Comparison of ENCODE assay signal across 1 cellular context in genomic region chr1:77759090-77760028, GRCh38.
TF ChIP-seq lines count a peak whose summit lies in the region.

Gene USP33 (minus strand): TSS chr1:77759852. CDS start chr1:77741697, 18,155 bp downstream.

TF ChIP-seq in HCT116, 20 proteins besides CTCF, POLR2A, EP300 and RAD21 (continued from another document):
- TF ChIP-seq SRF (IDR thresholded peaks at IDR 0.05; ENCODE audit: low read depth), result no peak
- TF ChIP-seq EZH2phosphoT487 (IDR thresholded peaks at IDR 0.05; ENCODE audit: borderline replicate concordance), result no peak
- no peak for TF ChIP-seq JUND (IDR thresholded peaks at IDR 0.05)
- peak; percentile 87 for TF ChIP-seq ZFX (IDR thresholded peaks at IDR 0.05)
- TF ChIP-seq EZH2 (IDR thresholded peaks at IDR 0.05), result no peak
- TF ChIP-seq YY1 (IDR thresholded peaks at IDR 0.05; ENCODE audit: extremely low read depth, insufficient replicate concordance, low read depth, low read length), result peak; percentile 55
